Comparison of ENCODE assay signal across 20 cellular contexts in the genomic region with DNA sequence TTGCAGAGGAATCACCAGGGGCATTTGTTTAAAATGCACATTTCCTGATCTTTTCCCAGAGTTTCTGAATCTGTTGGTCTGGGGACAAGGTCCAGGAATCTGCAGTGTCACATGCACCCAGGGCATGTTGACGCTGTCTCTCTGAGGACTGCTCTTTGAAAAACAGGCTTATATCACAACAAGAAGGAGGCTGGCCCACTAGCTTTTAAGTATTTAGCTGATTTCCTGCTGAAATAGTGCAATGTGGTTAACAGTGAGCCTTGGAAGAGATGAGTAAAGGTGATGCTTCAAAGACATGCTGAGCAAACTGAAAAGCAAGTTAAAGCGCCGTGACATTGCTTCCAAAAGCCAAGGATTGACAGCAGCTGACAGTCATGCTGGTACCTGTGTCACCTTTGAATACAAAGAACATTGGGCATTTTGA. TPM values are rescaled to one million over a fixed set of nuclear protein-coding genes. Genes with fewer than 3 reads are reported as not detected.
A peak's percentile ranks its signal among the peaks of the same experiment; 100 is the strongest.
DNase-seq lines count a peak whose midpoint lies in the region; ATAC-seq lines count a peak whose summit lies in the region.
"Had no signal": no experiment of that assay in that cellular context is flagged by ENCODE, and none has a peak within 500 bp of the region (broad histone marks: within the 10 kb centered on the region; RNA-seq: fewer than 3 reads in every experiment).

No MANE protein-coding gene starts in this region.

- peaks cover 14% of the 10 kb centered on the region for H3K4me1 Mint-ChIP-seq in activated naive CD8-positive, alpha-beta T cell treated with anti-CD3 and anti-CD28 coated beads, Interleukin-2, amount 10 ng/mL, durations not matched to agents 7 days and 5 days
- peaks cover 48% of the 10 kb centered on the region for H3K4me1 Mint-ChIP-seq in stimulated activated naive CD8-positive, alpha-beta T cell treated with anti-CD3 and anti-CD28 coated beads, Interleukin-15, amount 100 ng/mL, for 72 hours
- peaks cover 11 to 15% of the 10 kb centered on the region in 2 donors for H3K4me1 Mint-ChIP-seq in stimulated activated naive B cell treated with anti-CD40 and anti-IgM and Interleukin-4, amounts not matched to agents 10 μg/mL and 1 μg/mL and 100 μg/mL, for 72 hours

- no peak for DNase-seq in activated CD4-positive, CD25-positive, alpha-beta regulatory T cell (lab: John Stamatoyannopoulos, UW)
- peak; percentile 37 for DNase-seq in stimulated activated CD4-positive, alpha-beta T cell treated with anti-CD3 and anti-CD28 coated beads, Interleukin-1b, Interleukin-23, amount 100 ng/mL, for 48 hours
- no peak for DNase-seq in stimulated activated CD4-positive, alpha-beta T cell treated with anti-CD3 and anti-CD28 coated beads, Interleukin-2, amount 100 ng/mL, for 24 hours
- DNase-seq in activated naive CD8-positive, alpha-beta T cell treated with anti-CD3 and anti-CD28 coated beads, Interleukin-2, amount 10 ng/mL, durations not matched to agents 7 days and 5 days, result no peak
- DNase-seq in stimulated activated naive CD8-positive, alpha-beta T cell treated with anti-CD3 and anti-CD28 coated beads, Interleukin-15, amount 100 ng/mL, for 72 hours, result peak; percentile 7 to 24
- no peak for DNase-seq in NCI-H446 (lab: John Stamatoyannopoulos, UW)
- no peak for DNase-seq in stimulated activated naive B cell treated with anti-CD40 and anti-IgM and Interleukin-4, amounts not matched to agents 10 μg/mL and 1 μg/mL and 100 μg/mL, for 72 hours
- DNase-seq: aorta, esophagus squamous epithelium, left colon, mesenchymal stem cell, NCI-H1048, NCI-H187, NCI-H2171 treated with DMSO at 0.1 percent for 48 hours, NCI-H69, nucleus accumbens, psoas muscle had no signal

- H3K36me3 Mint-ChIP-seq in activated naive CD8-positive, alpha-beta T cell treated with anti-CD3 and anti-CD28 coated beads, Interleukin-2, amount 10 ng/mL, durations not matched to agents 7 days and 5 days, result peaks cover 1% of the 10 kb centered on the region
- H3K36me3 Mint-ChIP-seq in stimulated activated naive B cell treated with anti-CD40 and anti-IgM and Interleukin-4, amounts not matched to agents 10 μg/mL and 1 μg/mL and 100 μg/mL, for 72 hours, result peaks cover 2 to 7% of the 10 kb centered on the region in 2 donors
- H3K36me3 Mint-ChIP-seq: type B pancreatic cell had no signal

- no peaks in the 10 kb centered on the region for H3K27me3 Mint-ChIP-seq in activated naive CD8-positive, alpha-beta T cell treated with anti-CD3 and anti-CD28 coated beads, Interleukin-2, amount 10 ng/mL, durations not matched to agents 7 days and 5 days
- no peaks in the 10 kb centered on the region for H3K27me3 Mint-ChIP-seq in stimulated activated naive CD8-positive, alpha-beta T cell treated with anti-CD3 and anti-CD28 coated beads, Interleukin-15, amount 100 ng/mL, for 72 hours
- H3K27me3 Mint-ChIP-seq in stimulated activated naive B cell treated with anti-CD40 and anti-IgM and Interleukin-4, amounts not matched to agents 10 μg/mL and 1 μg/mL and 100 μg/mL, for 72 hours, result no peaks in the 10 kb centered on the region
- H3K27me3 Mint-ChIP-seq: type B pancreatic cell had no signal

- H3K27ac Mint-ChIP-seq in activated naive CD8-positive, alpha-beta T cell treated with anti-CD3 and anti-CD28 coated beads, Interleukin-2, amount 10 ng/mL, durations not matched to agents 7 days and 5 days, result no peak overlapping the region
- peak overlapping the region in 1 of 2 donors; percentile 47 for H3K27ac Mint-ChIP-seq in stimulated activated naive CD8-positive, alpha-beta T cell treated with anti-CD3 and anti-CD28 coated beads, Interleukin-15, amount 100 ng/mL, for 72 hours
- no peak overlapping the region for H3K27ac Mint-ChIP-seq in stimulated activated naive B cell treated with anti-CD40 and anti-IgM and Interleukin-4, amounts not matched to agents 10 μg/mL and 1 μg/mL and 100 μg/mL, for 72 hours
- H3K27ac Mint-ChIP-seq: activated T-helper 2 cell treated with anti-CD3 and anti-CD28 coated beads, Interferon-gamma antibody, Interleukin-2, Interleukin-4, amounts not matched to agents 10 μg/mL and 5 μg/mL and 100 μg/mL, durations not matched to agents 14 hours and 24 hours and 36 hours; type B pancreatic cell had no signal

- ATAC-seq in activated CD4-positive, CD25-positive, alpha-beta regulatory T cell treated with anti-CD3 and anti-CD28 coated beads, Interleukin-2, amount 50 U/mL, for 24 hours, result peak; percentile 68 to 70
- ATAC-seq in activated naive CD8-positive, alpha-beta T cell treated with anti-CD3 and anti-CD28 coated beads, Interleukin-2, amount 10 ng/mL, durations not matched to agents 7 days and 5 days (ENCODE audit: low read depth), result peak; percentile 76
- peak; percentile 80 for ATAC-seq in stimulated activated naive CD8-positive, alpha-beta T cell treated with anti-CD3 and anti-CD28 coated beads, Interleukin-15, amount 100 ng/mL, for 72 hours
- no peak for ATAC-seq in stimulated activated naive B cell treated with anti-CD40 and anti-IgM and Interleukin-4, amounts not matched to agents 10 μg/mL and 1 μg/mL and 100 μg/mL, for 72 hours (replicated peaks)
- ATAC-seq: left colon, psoas muscle had no signal

- no peaks in the 10 kb centered on the region for H3K9me3 Mint-ChIP-seq in activated naive CD8-positive, alpha-beta T cell treated with anti-CD3 and anti-CD28 coated beads, Interleukin-2, amount 10 ng/mL, durations not matched to agents 7 days and 5 days
- H3K9me3 Mint-ChIP-seq in stimulated activated naive CD8-positive, alpha-beta T cell treated with anti-CD3 and anti-CD28 coated beads, Interleukin-15, amount 100 ng/mL, for 72 hours, result no peaks in the 10 kb centered on the region
- peaks cover 0 to 4% of the 10 kb centered on the region in 2 donors for H3K9me3 Mint-ChIP-seq in stimulated activated naive B cell treated with anti-CD40 and anti-IgM and Interleukin-4, amounts not matched to agents 10 μg/mL and 1 μg/mL and 100 μg/mL, for 72 hours
- H3K9me3 Mint-ChIP-seq: activated T-helper 2 cell treated with anti-CD3 and anti-CD28 coated beads, Interferon-gamma antibody, Interleukin-2, Interleukin-4, amounts not matched to agents 10 μg/mL and 5 μg/mL and 100 μg/mL, durations not matched to agents 14 hours and 24 hours and 36 hours; type B pancreatic cell had no signal

- H3K4me3 Mint-ChIP-seq in activated naive CD8-positive, alpha-beta T cell treated with anti-CD3 and anti-CD28 coated beads, Interleukin-2, amount 10 ng/mL, durations not matched to agents 7 days and 5 days, result no peak overlapping the region
- no peak overlapping the region for H3K4me3 Mint-ChIP-seq in stimulated activated naive CD8-positive, alpha-beta T cell treated with anti-CD3 and anti-CD28 coated beads, Interleukin-15, amount 100 ng/mL, for 72 hours
- H3K4me3 Mint-ChIP-seq in stimulated activated naive B cell treated with anti-CD40 and anti-IgM and Interleukin-4, amounts not matched to agents 10 μg/mL and 1 μg/mL and 100 μg/mL, for 72 hours, result no peak overlapping the region
- H3K4me3 Mint-ChIP-seq: type B pancreatic cell had no signal

- POLR2A ChIA-PET in activated naive CD8-positive, alpha-beta T cell treated with anti-CD3 and anti-CD28 coated beads, Interleukin-2, amount 10 ng/mL, durations not matched to agents 7 days and 5 days (lab: Charles Lee), result no interaction called here

RNA-seq across cellular contexts. Expression of a gene that starts 18.6 kb away (rescaled TPM):
- 10 to 100 TPM; 15.1 to 15.5 TPM for total RNA-seq in activated naive CD8-positive, alpha-beta T cell treated with anti-CD3 and anti-CD28 coated beads, Interleukin-2, amount 10 ng/mL, durations not matched to agents 7 days and 5 days

RNA-seq across cellular contexts. Expression of a gene that starts 55.0 kb away (rescaled TPM):
- total RNA-seq in activated naive CD8-positive, alpha-beta T cell treated with anti-CD3 and anti-CD28 coated beads, Interleukin-2, amount 10 ng/mL, durations not matched to agents 7 days and 5 days, result 10 to 100 TPM; 32.4 to 35.1 TPM

Comparison
In these comparisons a context has a peak if more than half of its experiments do, and no peak if none do; other contexts are left out.
1. DNase-seq: peak in stimulated activated CD4-positive, alpha-beta T cell treated with anti-CD3 and anti-CD28 coated beads, Interleukin-1b, Interleukin-23, amount 100 ng/mL, for 48 hours (single experiment) and stimulated activated naive CD8-positive, alpha-beta T cell treated with anti-CD3 and anti-CD28 coated beads, Interleukin-15, amount 100 ng/mL, for 72 hours (2 of 2); none in activated CD4-positive, CD25-positive, alpha-beta regulatory T cell (0 of 4), stimulated activated CD4-positive, alpha-beta T cell treated with anti-CD3 and anti-CD28 coated beads, Interleukin-2, amount 100 ng/mL, for 24 hours (0 of 2), activated naive CD8-positive, alpha-beta T cell treated with anti-CD3 and anti-CD28 coated beads, Interleukin-2, amount 10 ng/mL, durations not matched to agents 7 days and 5 days (single experiment), NCI-H446 (0 of 2) and stimulated activated naive B cell treated with anti-CD40 and anti-IgM and Interleukin-4, amounts not matched to agents 10 μg/mL and 1 μg/mL and 100 μg/mL, for 72 hours (single experiment).
2. ATAC-seq: peak in activated CD4-positive, CD25-positive, alpha-beta regulatory T cell treated with anti-CD3 and anti-CD28 coated beads, Interleukin-2, amount 50 U/mL, for 24 hours (2 of 2), activated naive CD8-positive, alpha-beta T cell treated with anti-CD3 and anti-CD28 coated beads, Interleukin-2, amount 10 ng/mL, durations not matched to agents 7 days and 5 days (single experiment) and stimulated activated naive CD8-positive, alpha-beta T cell treated with anti-CD3 and anti-CD28 coated beads, Interleukin-15, amount 100 ng/mL, for 72 hours (single experiment); none in stimulated activated naive B cell treated with anti-CD40 and anti-IgM and Interleukin-4, amounts not matched to agents 10 μg/mL and 1 μg/mL and 100 μg/mL, for 72 hours (0 of 2).